In the genomic region with DNA sequence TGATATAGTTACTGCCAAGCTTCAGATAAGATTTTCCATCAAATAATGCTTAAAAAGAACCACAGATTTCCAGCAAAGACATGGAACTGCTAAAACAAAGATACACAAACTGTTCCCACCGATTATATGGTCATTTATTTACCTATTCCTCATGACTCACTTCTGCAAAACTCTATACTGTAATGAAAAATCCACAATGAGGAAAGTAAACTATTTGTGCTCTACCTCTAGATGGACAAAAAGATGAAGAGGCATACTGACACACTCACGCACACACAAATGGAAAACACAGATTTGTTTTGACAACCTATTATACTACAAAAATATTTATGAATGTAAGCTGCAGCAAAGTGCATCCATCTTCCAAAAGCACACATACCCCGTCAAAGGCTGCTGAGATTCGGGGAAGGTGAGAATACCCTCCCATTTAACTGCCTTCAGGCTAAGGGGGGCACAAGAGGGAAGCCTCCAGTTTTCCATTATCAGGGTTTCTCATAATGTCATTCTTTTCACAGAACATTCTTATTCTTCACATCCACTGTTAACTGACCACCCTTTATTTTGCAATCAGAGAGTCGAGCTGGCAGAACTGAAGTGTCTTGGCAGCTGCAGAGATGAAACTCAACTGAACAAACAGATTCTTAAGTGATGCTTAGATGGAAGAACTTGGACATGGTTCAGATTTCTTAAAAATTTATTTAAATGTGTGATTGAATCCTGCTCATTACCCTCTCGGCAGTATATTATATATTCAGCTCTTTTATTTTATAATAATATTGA, we compare ENCODE assay signal across 18 cellular contexts.
DNase-seq lines count a peak whose midpoint lies in the region; ATAC-seq and TF ChIP-seq lines count a peak whose summit lies in the region.
"Had no signal": no experiment of that assay in that cellular context is flagged by ENCODE, and none has a peak within 500 bp of the region (broad histone marks: within the 10 kb centered on the region; RNA-seq: fewer than 3 reads in every experiment).

No MANE protein-coding gene starts in this region.

- DNase-seq in Right ventricle myocardium inferior (ENCODE audit: missing footprints) (no peak), right atrium auricular region (ENCODE audit: low spot score) (no peak), esophagus squamous epithelium (lab: John Stamatoyannopoulos, UW) (no peak), mesenchymal stem cell (peak; percentile 71), NCI-H2227 treated with DMSO at 0.1 percent for 48 hours (lab: John Stamatoyannopoulos, UW) (no peak), RKO (ENCODE audit: low spot score) (no peak), putamen (ENCODE audit: low spot score) (no peak), NCI-H1694 (lab: John Stamatoyannopoulos, UW) (no peak)
- DNase-seq: CD4-positive, alpha-beta memory T cell; HFFc6; Karpas-422; NCI-H1417; SHP77 treated with DMSO at 0.1 percent for 48 hours; stimulated activated CD4-positive, alpha-beta T cell treated with anti-CD3 and anti-CD28 coated beads, Interleukin-4, amount 100 ng/mL, for 4 hours; transverse colon had no signal

- H4K91ac ChIP-seq in mesenchymal stem cell (ENCODE audit: low read length): no peak overlapping the region

- H3K27me3 ChIP-seq in right atrium auricular region (no peaks in the 10 kb centered on the region), esophagus squamous epithelium (no peaks in the 10 kb centered on the region), mesenchymal stem cell (ENCODE audit: control insufficient read depth in 1 of 2, insufficient read depth in 1 of 2, low read length in 2 of 2) (no peaks in the 10 kb centered on the region)
- H3K27me3 ChIP-seq: esophagus muscularis mucosa, transverse colon had no signal

- H2BK5ac ChIP-seq in mesenchymal stem cell (ENCODE audit: low read depth, low read length, poor library complexity, severe bottlenecking): no peak overlapping the region

- no peaks in the 10 kb centered on the region for H3K79me1 ChIP-seq in mesenchymal stem cell (replicated peaks; ENCODE audit: low read length, poor library complexity, severe bottlenecking)

- H3K4me2 ChIP-seq in mesenchymal stem cell (ENCODE audit: low read length, poor library complexity, severe bottlenecking): no peak overlapping the region

- intact Hi-C loops in Right ventricle myocardium inferior (cut with DNase I) (no loop called here), esophagus squamous epithelium (cut with DNase I) (no loop called here)

- H3K4me1 ChIP-seq in right atrium auricular region: no peaks in the 10 kb centered on the region
- peaks cover 0 to 19% (median 9%) of the 10 kb centered on the region in 3 donors for H3K4me1 ChIP-seq in esophagus squamous epithelium
- no peaks in the 10 kb centered on the region for H3K4me1 ChIP-seq in mesenchymal stem cell (ENCODE audit: control insufficient read depth, insufficient read depth, low read depth, low read length)
- H3K4me1 ChIP-seq: transverse colon had no signal

- WGBS in esophagus squamous epithelium, 2 donors: 51 to 54% methylated on average over 6 of the region's 6 CpGs
- WGBS in mesenchymal stem cell: 49% methylated on average over 5 of the region's 6 CpGs

- H3K27ac ChIP-seq in right atrium auricular region (no peak overlapping the region), esophagus squamous epithelium (peak overlapping the region in 3 of 4 donors; percentile 1 to 74 (median 58)), mesenchymal stem cell (ENCODE audit: low read length, poor library complexity, severe bottlenecking) (no peak overlapping the region)

- H3K36me3 ChIP-seq in right atrium auricular region: no peaks in the 10 kb centered on the region
- no peaks in the 10 kb centered on the region for H3K36me3 ChIP-seq in esophagus squamous epithelium
- no peaks in the 10 kb centered on the region for H3K36me3 ChIP-seq in mesenchymal stem cell (ENCODE audit: control insufficient read depth in 1 of 2, insufficient read depth in 2 of 2, low read depth in 1 of 2, low read length in 2 of 2)
- H3K36me3 ChIP-seq: esophagus muscularis mucosa, transverse colon had no signal

- peak overlapping the region in 1 of 2 experiments; percentile 5 for H3K18ac ChIP-seq in mesenchymal stem cell (ENCODE audit: low read depth in 1 of 2, low read length in 2 of 2)

- no peak overlapping the region for H3K9ac ChIP-seq in mesenchymal stem cell (ENCODE audit: low read length)

- H3K14ac ChIP-seq in mesenchymal stem cell (ENCODE audit: low read length in 2 of 2): no peak overlapping the region

- no peak overlapping the region for H2BK15ac ChIP-seq in mesenchymal stem cell (ENCODE audit: low read depth, poor library complexity, severe bottlenecking)

- H3K4me3 ChIP-seq in right atrium auricular region (no peak overlapping the region), esophagus squamous epithelium (peak overlapping the region in 1 of 4 donors; percentile 29), mesenchymal stem cell (ENCODE audit: insufficient read depth in 1 of 2, low read depth in 1 of 2, low read length in 2 of 2) (no peak overlapping the region)
- H3K4me3 ChIP-seq: esophagus muscularis mucosa, smooth muscle cell, transverse colon had no signal

- H4K8ac ChIP-seq in mesenchymal stem cell (ENCODE audit: low read length): no peak overlapping the region

- ATAC-seq in Right ventricle myocardium inferior: peak; percentile 67
- ATAC-seq: activated CD4-positive, CD25-positive, alpha-beta regulatory T cell treated with anti-CD3 and anti-CD28 coated beads, Interleukin-2, amount 50 U/mL, for 24 hours had no signal

- no peak overlapping the region for H2AFZ ChIP-seq in mesenchymal stem cell (ENCODE audit: low read depth, low read length)

- TF ChIP-seq POLR2A in esophagus squamous epithelium (IDR thresholded peaks at IDR 0.05): no peak

- H3K23ac ChIP-seq in mesenchymal stem cell (ENCODE audit: low read length in 2 of 2): no peak overlapping the region

- no peak overlapping the region for H3K4ac ChIP-seq in mesenchymal stem cell (ENCODE audit: low read depth in 1 of 2, low read length in 2 of 2)

- no peak for TF ChIP-seq CTCF in right atrium auricular region (IDR thresholded peaks at IDR 0.05)
- no peak for TF ChIP-seq CTCF in esophagus squamous epithelium (IDR thresholded peaks at IDR 0.05)

- H3K9me3 ChIP-seq in right atrium auricular region (no peaks in the 10 kb centered on the region), esophagus squamous epithelium (no peaks in the 10 kb centered on the region), mesenchymal stem cell (ENCODE audit: control insufficient read depth, low read length) (no peaks in the 10 kb centered on the region)
- H3K9me3 ChIP-seq: esophagus muscularis mucosa, transverse colon had no signal

- no peak overlapping the region for H2BK120ac ChIP-seq in mesenchymal stem cell (ENCODE audit: low read depth, low read length)

- no peak overlapping the region for H2AK5ac ChIP-seq in mesenchymal stem cell (ENCODE audit: low read length, severe bottlenecking)

- H2BK12ac ChIP-seq in mesenchymal stem cell (ENCODE audit: low read length in 2 of 2): no peak overlapping the region

Comparison
In these comparisons a context has a peak if more than half of its experiments do, and no peak if none do; other contexts are left out.
1. H3K27ac ChIP-seq: peak in esophagus squamous epithelium (3 of 4); none in right atrium auricular region (0 of 2) and mesenchymal stem cell (single experiment).